ENCODE assay signal across 9 cellular contexts in the genomic region with DNA sequence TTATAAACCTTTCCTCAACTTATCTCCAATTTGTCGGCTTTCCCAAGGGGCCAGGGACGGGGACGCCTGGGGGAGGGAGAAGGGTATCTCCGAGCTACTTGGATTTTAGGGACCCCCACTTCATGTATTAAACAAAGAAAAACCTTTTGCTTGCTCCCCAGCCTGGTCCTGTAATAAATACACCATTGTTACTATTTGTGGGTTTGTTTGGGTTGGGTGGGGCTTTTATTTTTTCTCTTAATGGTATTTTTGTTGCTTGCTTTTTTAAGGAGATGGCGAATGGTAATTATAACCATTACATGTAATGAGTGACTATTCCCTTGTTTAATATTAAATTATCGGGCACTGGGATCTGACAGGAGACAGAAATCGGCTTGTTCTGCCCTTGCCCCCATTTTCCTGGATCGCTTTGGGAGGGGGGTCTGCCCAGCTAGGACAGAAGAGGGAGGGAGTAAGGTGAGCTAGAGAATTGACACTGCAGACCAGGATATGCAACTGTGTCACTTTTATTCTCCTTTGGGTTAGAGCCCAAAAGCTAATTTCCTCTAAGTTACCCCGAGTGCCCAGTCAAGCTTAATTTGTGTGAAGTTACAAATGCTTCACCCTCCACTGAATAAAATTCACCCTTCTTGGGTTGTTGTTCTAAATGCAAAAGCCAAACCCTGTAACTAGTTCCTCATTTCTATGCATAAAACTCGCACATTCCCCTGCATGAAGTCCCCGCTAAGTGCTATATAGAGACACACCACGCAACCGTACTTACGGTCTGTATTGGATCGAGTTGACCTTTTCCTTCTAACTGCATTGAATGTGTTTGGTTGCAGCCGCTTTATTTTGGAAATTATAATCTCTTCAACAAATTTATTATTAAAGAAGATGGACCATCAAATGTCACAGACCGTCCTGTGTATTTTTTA. TPM values are rescaled to one million over a fixed set of nuclear protein-coding genes. Genes with fewer than 3 reads are reported as not detected.
A peak's percentile ranks its signal among the peaks of the same experiment; 100 is the strongest.
DNase-seq lines count a peak whose midpoint lies in the region; ATAC-seq and TF ChIP-seq lines count a peak whose summit lies in the region.
"Had no signal": no experiment of that assay in that cellular context is flagged by ENCODE, and none has a peak within 500 bp of the region (broad histone marks: within the 10 kb centered on the region; RNA-seq: fewer than 3 reads in every experiment).

No MANE protein-coding gene starts in this region.

- no peaks in the 10 kb centered on the region for H3K36me3 ChIP-seq in colonic mucosa
- no peaks in the 10 kb centered on the region for H3K36me3 ChIP-seq in lung (ENCODE audit: control insufficient read depth in 2 of 2, insufficient read depth in 2 of 2, low read length in 2 of 2)
- H3K36me3 ChIP-seq in vagina, result no peaks in the 10 kb centered on the region

- peak overlapping the region; percentile 36 for H3K4me3 ChIP-seq in colonic mucosa
- peak overlapping the region; percentile 33 for H3K4me3 ChIP-seq in lung
- peak overlapping the region; percentile 55 to 86 for H3K4me3 ChIP-seq in vagina

- intact Hi-C loops in colonic mucosa (cut with DNase I) (no loop called here), vagina (cut with DNase I) (no loop called here)

- peak overlapping the region; percentile 81 to 98 for H3K9ac ChIP-seq in colonic mucosa (ENCODE audit: low read depth in 2 of 2, low read length in 2 of 2)

- H3K9me3 ChIP-seq in colonic mucosa, result no peaks in the 10 kb centered on the region
- no peaks in the 10 kb centered on the region for H3K9me3 ChIP-seq in lung (ENCODE audit: control insufficient read depth in 2 of 2, insufficient read depth in 1 of 2, low read length in 1 of 2)
- H3K9me3 ChIP-seq in vagina, result no peaks in the 10 kb centered on the region

- DNase-seq in NCI-H2029 treated with DMSO at 0.1 percent for 48 hours (lab: John Stamatoyannopoulos, UW), result peak; percentile 90
- DNase-seq in NCI-H2029 (lab: John Stamatoyannopoulos, UW), result no peak
- peak; percentile 84 for DNase-seq in NCI-H748 (lab: John Stamatoyannopoulos, UW; ENCODE audit: unreplicated experiment)
- no peak for DNase-seq in colonic mucosa
- DNase-seq in lung (ENCODE audit: low spot score), result no peak
- DNase-seq in vagina (ENCODE audit: extremely low spot score in 2 of 2), result no peak
- DNase-seq in AML-193 (lab: John Stamatoyannopoulos, UW), result no peak
- DNase-seq: DND-41 had no signal

- WGBS in lung, 2 donors, result 1% methylated on average over 17 of the region's 17 CpGs

- ATAC-seq in HG02852 (IDR thresholded peaks at IDR 0.05; ENCODE audit: unreplicated experiment), result peak; percentile 59
- no peak for ATAC-seq in lung (ENCODE audit: insufficient read depth, low FRiP score)

- TF ChIP-seq CTCF in colonic mucosa (IDR thresholded peaks at IDR 0.05) (no peak), lung (IDR thresholded peaks at IDR 0.05; ENCODE audit: control extremely low read depth, extremely low read depth) (no peak), vagina (IDR thresholded peaks at IDR 0.05) (no peak)

- H3K27me3 ChIP-seq in colonic mucosa, result no peaks in the 10 kb centered on the region
- no peaks in the 10 kb centered on the region for H3K27me3 ChIP-seq in lung (ENCODE audit: control insufficient read depth, insufficient read depth)
- no peaks in the 10 kb centered on the region for H3K27me3 ChIP-seq in vagina

- H3K4me1 ChIP-seq in colonic mucosa (no peaks in the 10 kb centered on the region), lung (ENCODE audit: control insufficient read depth in 2 of 2, insufficient read depth in 2 of 2, low read length in 2 of 2) (peaks cover 0 to 6% of the 10 kb centered on the region in 2 donors), vagina (peaks cover 31% of the 10 kb centered on the region)

- H3K27ac ChIP-seq in colonic mucosa (peak overlapping the region; percentile 94), lung (ENCODE audit: low read depth in 1 of 2, low read length in 1 of 2) (peak overlapping the region; percentile 89 to 97), vagina (peak overlapping the region; percentile 89)

- no peak for TF ChIP-seq POLR2A in vagina (IDR thresholded peaks at IDR 0.05)

RNA-seq across cellular contexts. Expression of gene ZNF608, which starts 1.6 kb away (rescaled TPM):
- total RNA-seq in colonic mucosa (10 to 100 TPM; 14.6 to 20.0 TPM), lung (10 to 100 TPM; 22.8 to 83.2 TPM), vagina (20.6 TPM)
- polyA plus RNA-seq in lung, result 10 to 100 TPM in 1 of 2 donors, 1 to 10 TPM in 1; 9.5 to 18.0 TPM

Comparison
In these comparisons a context has a peak if more than half of its experiments do, and no peak if none do; other contexts are left out.
1. DNase-seq: peak in NCI-H2029 treated with DMSO at 0.1 percent for 48 hours (single experiment) and NCI-H748 (single experiment); none in NCI-H2029 (single experiment), colonic mucosa (single experiment), lung (single experiment), vagina (0 of 2) and AML-193 (0 of 2).
2. Peak in every context shown above with its lines, with median percentiles within 50 percentile points of each other: H3K27ac ChIP-seq and H3K4me3 ChIP-seq.